15 cellular contexts compared by ENCODE assay signal in genomic region chr2:9668686-9669338, GRCh38. TPM values are rescaled to one million over a fixed set of nuclear protein-coding genes. Genes with fewer than 3 reads are reported as not detected.
DNase-seq lines count a peak whose midpoint lies in the region; ATAC-seq and TF ChIP-seq lines count a peak whose summit lies in the region.
"Had no signal": no experiment of that assay in that cellular context is flagged by ENCODE, and none has a peak within 500 bp of the region (broad histone marks: within the 10 kb centered on the region; RNA-seq: fewer than 3 reads in every experiment).

No MANE protein-coding gene starts in this region.

- DNase-seq in DMS53 (lab: John Stamatoyannopoulos, UW) (peak; percentile 64), DMS53 treated with DMSO at 0.1 percent for 48 hours (lab: John Stamatoyannopoulos, UW; ENCODE audit: unreplicated experiment) (no peak), NCI-H2029 treated with DMSO at 0.1 percent for 48 hours (lab: John Stamatoyannopoulos, UW) (peak; percentile 63), SK-N-SH (no peak), prostate gland (ENCODE audit: low spot score) (peak; percentile 40), esophagus squamous epithelium (lab: John Stamatoyannopoulos, UW) (no peak)
- no peak for DNase-seq in natural killer cell treated with Interleukin-12 subunit alpha and Interleukin-12 subunit beta and Interleukin-15 and Interleukin-18, amount 100 ng/mL, for 72 hours (ENCODE audit: low spot score)
- DNase-seq: 8988T; activated CD4-positive, alpha-beta T cell treated with anti-CD3 and anti-CD28 coated beads for 36 hours; cortex of kidney; MG63; spleen; SW 1271 had no signal

- H3K27me3 Mint-ChIP-seq in natural killer cell treated with Interleukin-12 subunit alpha and Interleukin-12 subunit beta and Interleukin-15 and Interleukin-18, amount 100 ng/mL, for 72 hours: no peaks in the 10 kb centered on the region
- H3K27me3 Mint-ChIP-seq: activated CD4-positive, alpha-beta T cell treated with anti-CD3 and anti-CD28 coated beads for 36 hours had no signal

- TF ChIP-seq CTCF in SK-N-SH (IDR thresholded peaks at IDR 0.05) (no peak), prostate gland (IDR thresholded peaks at IDR 0.05) (no peak), esophagus squamous epithelium (IDR thresholded peaks at IDR 0.05) (no peak)

- H3K4me1 ChIP-seq in SK-N-SH (ENCODE audit: control insufficient read depth in 1 of 2, insufficient read depth in 2 of 2, low read depth in 1 of 2, low read length in 1 of 2) (peaks cover 5 to 23% of the 10 kb centered on the region in 2 experiments; a peak in 3 of 4 replicates), prostate gland (replicated peaks) (peaks cover 11% of the 10 kb centered on the region), esophagus squamous epithelium (peaks cover 0 to 20% (median 14%) of the 10 kb centered on the region in 3 donors)
- H3K4me1 ChIP-seq: spleen had no signal

- peak overlapping the region; percentile 25; the same call in 1 of the 2 replicates for H2AFZ ChIP-seq in SK-N-SH (ENCODE audit: low read depth)

- H3K79me2 ChIP-seq in SK-N-SH (ENCODE audit: insufficient read depth): no peaks in the 10 kb centered on the region

- no peak for TF ChIP-seq EP300 in SK-N-SH (IDR thresholded peaks at IDR 0.05; ENCODE audit: borderline replicate concordance in 1 of 2, low read depth in 1 of 2, low read length in 1 of 2)

- no peaks in the 10 kb centered on the region for H3K9me2 ChIP-seq in SK-N-SH

- H3K27me3 ChIP-seq in SK-N-SH (ENCODE audit: insufficient read depth) (no peaks in the 10 kb centered on the region), prostate gland (replicated peaks; ENCODE audit: insufficient read depth) (no peaks in the 10 kb centered on the region), esophagus squamous epithelium (peaks cover 0 to 34% (median 0%) of the 10 kb centered on the region in 4 donors)
- H3K27me3 ChIP-seq: esophagus muscularis mucosa, MG63, spleen had no signal

- H4K20me1 ChIP-seq in SK-N-SH (ENCODE audit: insufficient read depth): no peaks in the 10 kb centered on the region

- H3K27ac Mint-ChIP-seq in natural killer cell treated with Interleukin-12 subunit alpha and Interleukin-12 subunit beta and Interleukin-15 and Interleukin-18, amount 100 ng/mL, for 72 hours: no peak overlapping the region
- H3K27ac Mint-ChIP-seq: activated CD4-positive, alpha-beta T cell treated with anti-CD3 and anti-CD28 coated beads for 36 hours had no signal

- CTCF ChIA-PET in SK-N-SH (lab: Yijun Ruan, JAX): interaction anchor here (1.6 kb wide), 1 partner anchor 13 kb away, joined by 5 read pairs; no protein-coding TSS in a partner anchor

- no peak overlapping the region for H3K4me3 ChIP-seq in SK-N-SH (ENCODE audit: low read depth in 2 of 2, low read length in 1 of 2)
- H3K4me3 ChIP-seq in prostate gland: no peak overlapping the region
- no peak overlapping the region for H3K4me3 ChIP-seq in esophagus squamous epithelium
- H3K4me3 ChIP-seq: esophagus muscularis mucosa, MG63, spleen had no signal

- H3K9me3 ChIP-seq in SK-N-SH (no peaks in the 10 kb centered on the region), prostate gland (no peaks in the 10 kb centered on the region), esophagus squamous epithelium (no peaks in the 10 kb centered on the region)
- H3K9me3 ChIP-seq: esophagus muscularis mucosa, MG63, spleen had no signal

- no peak overlapping the region for H3K4me3 Mint-ChIP-seq in natural killer cell treated with Interleukin-12 subunit alpha and Interleukin-12 subunit beta and Interleukin-15 and Interleukin-18, amount 100 ng/mL, for 72 hours
- H3K4me3 Mint-ChIP-seq: activated CD4-positive, alpha-beta T cell treated with anti-CD3 and anti-CD28 coated beads for 36 hours had no signal

- no peak for TF ChIP-seq RAD21 in SK-N-SH (IDR thresholded peaks at IDR 0.05; ENCODE audit: low read length)

- POLR2A ChIA-PET in SK-N-SH (lab: Yijun Ruan, JAX): interaction anchor here (0.6 to 0.8 kb wide), 2 partner anchors 113 to 1022 kb away, joined by 3 to 5 read pairs; partner anchors contain the start of gene ADAM17

- H3K9me3 Mint-ChIP-seq in natural killer cell treated with Interleukin-12 subunit alpha and Interleukin-12 subunit beta and Interleukin-15 and Interleukin-18, amount 100 ng/mL, for 72 hours: no peaks in the 10 kb centered on the region

- H3K4me1 Mint-ChIP-seq in natural killer cell treated with Interleukin-12 subunit alpha and Interleukin-12 subunit beta and Interleukin-15 and Interleukin-18, amount 100 ng/mL, for 72 hours (ENCODE audit: low read depth in 2 of 2): peaks cover 7 to 11% of the 10 kb centered on the region in 2 donors

- H3F3A ChIP-seq in SK-N-SH (replicated peaks; ENCODE audit: insufficient read depth): peaks cover 14% of the 10 kb centered on the region

- no peak for ATAC-seq in GM18868 (IDR thresholded peaks at IDR 0.05; ENCODE audit: unreplicated experiment)
- ATAC-seq in natural killer cell treated with Interleukin-12 subunit alpha and Interleukin-12 subunit beta and Interleukin-15 and Interleukin-18, amount 100 ng/mL, for 72 hours: no peak
- ATAC-seq: activated CD4-positive, alpha-beta T cell treated with anti-CD3 and anti-CD28 coated beads for 36 hours had no signal

- TF ChIP-seq POLR2A in prostate gland (IDR thresholded peaks at IDR 0.05) (no peak), esophagus squamous epithelium (IDR thresholded peaks at IDR 0.05) (no peak)

- no peaks in the 10 kb centered on the region for H3K36me3 ChIP-seq in SK-N-SH (replicated peaks in 1 of 2; ENCODE audit: control insufficient read depth in 1 of 2, insufficient read depth in 2 of 2, low read length in 1 of 2)
- H3K36me3 ChIP-seq in prostate gland: no peaks in the 10 kb centered on the region
- H3K36me3 ChIP-seq in esophagus squamous epithelium: no peaks in the 10 kb centered on the region
- H3K36me3 ChIP-seq: esophagus muscularis mucosa, MG63, spleen had no signal

- no peaks in the 10 kb centered on the region for H3K36me3 Mint-ChIP-seq in natural killer cell treated with Interleukin-12 subunit alpha and Interleukin-12 subunit beta and Interleukin-15 and Interleukin-18, amount 100 ng/mL, for 72 hours

- H3K9ac ChIP-seq in SK-N-SH: no peak overlapping the region

- WGBS in SK-N-SH (ENCODE audit: low lambda C conversion rate): 95% methylated on average over 5 of the region's 5 CpGs
- 42% methylated on average over 5 of the region's 5 CpGs for WGBS in prostate gland
- 31 to 37% methylated on average over 5 of the region's 5 CpGs for WGBS in esophagus squamous epithelium, 2 donors

- H3K4me2 ChIP-seq in SK-N-SH: no peak overlapping the region

- intact Hi-C loops in prostate gland (cut with DNase I): no loop called here
- intact Hi-C loops in esophagus squamous epithelium (cut with DNase I): no loop called here

- H3K27ac ChIP-seq in SK-N-SH (ENCODE audit: low read depth in 2 of 2, low read length in 1 of 2) (no peak overlapping the region), prostate gland (peak overlapping the region; percentile 57 to 64), esophagus squamous epithelium (peak overlapping the region in 2 of 4 donors; percentile 16 to 40)
- H3K27ac ChIP-seq: esophagus muscularis mucosa, spleen had no signal

TF ChIP-seq in SK-N-SH, 30 proteins besides CTCF, POLR2A, EP300 and RAD21:
- TF ChIP-seq TEAD4 (IDR thresholded peaks at IDR 0.05; ENCODE audit: borderline replicate concordance, insufficient read depth) (no peak), MXI1 (IDR thresholded peaks at IDR 0.05; ENCODE audit: low read depth, low read length) (0 out of 2 replicates have a peak, but pooled peaks have one; percentile 20), FOXJ3 (CRISPR knock-in tag; IDR thresholded peaks at IDR 0.05) (no peak), NFIC (IDR thresholded peaks at IDR 0.05; ENCODE audit: borderline replicate concordance) (peak; percentile 35; the same call in 1 of the 2 replicates), SMC3 (IDR thresholded peaks at IDR 0.05; ENCODE audit: low read depth, low read length) (no peak), CHD2 (IDR thresholded peaks at IDR 0.05; ENCODE audit: low read length, partially characterized antibody) (peak; percentile 24)

RNA-seq across cellular contexts. Expression of gene YWHAQ, which starts 38.0 kb away (rescaled TPM):
- polyA plus RNA-seq in SK-N-SH (2012; rRNA removed): 235 and 240 TPM in 2 replicates
- 327 and 349 TPM in 2 replicates for polyA plus RNA-seq in SK-N-SH (2012; cell fraction: cytosol; rRNA removed)
- polyA plus RNA-seq in SK-N-SH (2012; cell fraction: nucleus; rRNA removed): 114 and 122 TPM in 2 replicates
- total RNA-seq in prostate gland (100 to 1,000 TPM; 208 to 248 TPM), esophagus squamous epithelium (100 to 1,000 TPM; 141 to 442 (median 227) TPM)
- 100 to 1,000 TPM; 221 to 318 TPM for total RNA-seq in natural killer cell treated with Interleukin-12 subunit alpha and Interleukin-12 subunit beta and Interleukin-15 and Interleukin-18, amount 100 ng/mL, for 72 hours

Comparison
In these comparisons a context has a peak if more than half of its experiments do, and no peak if none do; other contexts are left out.
1. DNase-seq: peak in DMS53 (single experiment), NCI-H2029 treated with DMSO at 0.1 percent for 48 hours (single experiment) and prostate gland (single experiment); none in DMS53 treated with DMSO at 0.1 percent for 48 hours (single experiment), SK-N-SH (single experiment), esophagus squamous epithelium (single experiment) and natural killer cell treated with Interleukin-12 subunit alpha and Interleukin-12 subunit beta and Interleukin-15 and Interleukin-18, amount 100 ng/mL, for 72 hours (single experiment).
2. H3K27ac ChIP-seq: peak in prostate gland (2 of 2); none in SK-N-SH (0 of 2).